ENCODE assay signal across 23 cellular contexts in genomic region chr6:63114610-63115009, GRCh38.
DNase-seq lines count a peak whose midpoint lies in the region; ATAC-seq lines count a peak whose summit lies in the region.
"Had no signal": no experiment of that assay in that cellular context is flagged by ENCODE, and none has a peak within 500 bp of the region (broad histone marks: within the 10 kb centered on the region; RNA-seq: fewer than 3 reads in every experiment).

No MANE protein-coding gene starts in this region.

- peak; percentile 90 for ATAC-seq in GM18508 (IDR thresholded peaks at IDR 0.05; ENCODE audit: insufficient read depth, unreplicated experiment)
- ATAC-seq in GM19452 (IDR thresholded peaks at IDR 0.05; ENCODE audit: unreplicated experiment), result peak; percentile 95
- peak; percentile 67 for ATAC-seq in HG02642 (IDR thresholded peaks at IDR 0.05; ENCODE audit: poor library complexity, unreplicated experiment)
- ATAC-seq in HG03342 (IDR thresholded peaks at IDR 0.05; ENCODE audit: unreplicated experiment), result peak; percentile 81
- no peak for ATAC-seq in HG03460 (IDR thresholded peaks at IDR 0.05; ENCODE audit: unreplicated experiment)
- no peak for ATAC-seq in esophagus mucosa
- ATAC-seq: activated CD8-positive, alpha-beta T cell treated with anti-CD3 and anti-CD28 coated beads for 36 hours; heart left ventricle; left lung; sciatic nerve had no signal

- no peak for DNase-seq in NCI-H2081 treated with DMSO at 0.1 percent for 48 hours (lab: John Stamatoyannopoulos, UW)
- no peak for DNase-seq in NCI-H1048 (lab: John Stamatoyannopoulos, UW)
- DNase-seq: activated CD4-positive, CD25-positive, alpha-beta regulatory T cell; activated CD8-positive, alpha-beta T cell treated with anti-CD3 and anti-CD28 coated beads for 36 hours; activated naive CD4-positive, alpha-beta T cell treated with anti-CD3 and anti-CD28 coated beads, Interleukin-2, amount 10 ng/mL, durations not matched to agents 7 days and 5 days; activated T-cell treated with anti-CD3 and anti-CD28 coated beads, Interleukin-2, amount 50 U/mL, for 24 hours; anterior cingulate cortex; BE2C; COR-L47; heart left ventricle; left lung; midbrain; NCI-H1417 treated with DMSO at 0.1 percent for 48 hours; NCI-H2171 treated with DMSO at 0.1 percent for 48 hours; NCI-H526; posterior cingulate gyrus had no signal

Comparison
In these comparisons a context has a peak if more than half of its experiments do, and no peak if none do; other contexts are left out.
1. ATAC-seq: peak in GM18508 (single experiment), GM19452 (single experiment), HG02642 (single experiment) and HG03342 (single experiment); none in HG03460 (single experiment) and esophagus mucosa (single experiment).